Comparison of ENCODE assay signal across 8 cellular contexts in genomic region chr22:41822289-41823057, GRCh38. TPM values are rescaled to one million over a fixed set of nuclear protein-coding genes. Genes with fewer than 3 reads are reported as not detected.
DNase-seq lines count a peak whose midpoint lies in the region; ATAC-seq and TF ChIP-seq lines count a peak whose summit lies in the region.

No MANE protein-coding gene starts in this region.

- H3K4me3 Mint-ChIP-seq in naive thymus-derived CD4-positive, alpha-beta T cell, result no peak overlapping the region

- TF ChIP-seq CTCF in VCaP (conservative IDR thresholded peaks at IDR 0.05) (peak; percentile 73), dorsolateral prefrontal cortex (IDR thresholded peaks at IDR 0.05 in 54 of 56, conservative IDR thresholded peaks at IDR 0.05 in 2 of 56; ENCODE audit: low read depth in 1 of 56, partially characterized antibody in 56 of 56) (peak; percentile 34 to 80 (median 62))

- no peaks in the 10 kb centered on the region for H3K27me3 Mint-ChIP-seq in naive thymus-derived CD4-positive, alpha-beta T cell

- H3K4me3 ChIP-seq in dorsolateral prefrontal cortex, result no peak overlapping the region
- H3K4me3 ChIP-seq in naive thymus-derived CD4-positive, alpha-beta T cell (ENCODE audit: low read length), result no peak overlapping the region

- ATAC-seq in Right ventricle myocardium superior (ENCODE audit: poor library complexity), result peak; percentile 36
- ATAC-seq in naive thymus-derived CD4-positive, alpha-beta T cell, result peak; percentile 87
- ATAC-seq in GM19328 (IDR thresholded peaks at IDR 0.05; ENCODE audit: unreplicated experiment), result no peak

- POLR2A ChIA-PET in naive thymus-derived CD4-positive, alpha-beta T cell (lab: Charles Lee), result interaction anchor here (0.5 to 2.9 kb wide), 4 partner anchors 9 to 630 kb away, joined by 3 to 11 read pairs (median 6); partner anchors contain the start of gene SREBF2

- H3K4me1 Mint-ChIP-seq in naive thymus-derived CD4-positive, alpha-beta T cell, result peaks cover 5 to 33% (median 15%) of the 10 kb centered on the region in 7 donors

- H3K36me3 Mint-ChIP-seq in naive thymus-derived CD4-positive, alpha-beta T cell, result peaks cover 0 to 20% (median 7%) of the 10 kb centered on the region in 5 donors

- H3K9me3 ChIP-seq in naive thymus-derived CD4-positive, alpha-beta T cell (ENCODE audit: control insufficient read depth in 2 of 3, low read length in 3 of 3), result no peaks in the 10 kb centered on the region

- CTCF ChIA-PET in naive thymus-derived CD4-positive, alpha-beta T cell (lab: Charles Lee), result interaction anchor here (0.6 to 1.9 kb wide), 22 partner anchors 8 to 134 kb away, joined by 3 to 15 read pairs (median 3); partner anchors contain the start of genes CENPM, MEI1 and SREBF2

- peaks cover 0 to 1% (median 0%) of the 10 kb centered on the region in 11 donors for H3K9me3 Mint-ChIP-seq in naive thymus-derived CD4-positive, alpha-beta T cell

- intact Hi-C loops in Right ventricle myocardium superior (cut with DNase I) (loop anchor here (1.0 kb wide), 1 partner anchor 119 kb away; no protein-coding TSS in a partner anchor), cardiac septum (cut with DNase I) (loop anchor here (1.0 kb wide), 1 partner anchor 119 kb away; no protein-coding TSS in a partner anchor), dorsolateral prefrontal cortex (cut with DNase I) (loop anchor here (1.0 to 10.0 kb wide), 3 partner anchors 118 to 252 kb away; partner anchors contain the start of genes NAGA (in 1 of the 2), PHETA2 (in 1 of the 2) and SMDT1 (in 1 of the 2))
- intact Hi-C loops in naive thymus-derived CD4-positive, alpha-beta T cell (cut with micrococcal nuclease), result loop anchor here (1.0 to 2.0 kb wide), 6 partner anchors 11 to 614 kb away; partner anchors contain the start of gene SREBF2 (in 1 of the 2)

- DNase-seq in Right ventricle myocardium superior, result no peak
- DNase-seq in cardiac septum (ENCODE audit: low spot score), result no peak
- peak; percentile 37 for DNase-seq in NCI-H1092 (lab: John Stamatoyannopoulos, UW)
- DNase-seq in dorsolateral prefrontal cortex, result no peak
- DNase-seq in naive thymus-derived CD4-positive, alpha-beta T cell, result peak in 8 of 9 donors; percentile 30 to 78 (median 70)
- no peak for DNase-seq in islet precursor cell

- H3K27ac ChIP-seq in VCaP (no peak overlapping the region), dorsolateral prefrontal cortex (no peak overlapping the region)
- H3K27ac ChIP-seq in naive thymus-derived CD4-positive, alpha-beta T cell (ENCODE audit: low read depth, low read length), result peak overlapping the region; percentile 4

- H3K4me1 ChIP-seq in naive thymus-derived CD4-positive, alpha-beta T cell (ENCODE audit: control insufficient read depth in 2 of 2, insufficient read depth in 2 of 2, low read length in 2 of 2), result no peaks in the 10 kb centered on the region

- peaks cover 0 to 25% (median 0%) of the 10 kb centered on the region in 3 experiments for H3K36me3 ChIP-seq in naive thymus-derived CD4-positive, alpha-beta T cell (ENCODE audit: control insufficient read depth in 2 of 3, insufficient read depth in 3 of 3, low read length in 3 of 3)

- no peaks in the 10 kb centered on the region for H3K27me3 ChIP-seq in dorsolateral prefrontal cortex
- no peaks in the 10 kb centered on the region for H3K27me3 ChIP-seq in naive thymus-derived CD4-positive, alpha-beta T cell (ENCODE audit: control insufficient read depth in 2 of 2, insufficient read depth in 2 of 2, low read length in 2 of 2)

- H3K27ac Mint-ChIP-seq in naive thymus-derived CD4-positive, alpha-beta T cell, result peak overlapping the region; percentile 35 to 90 (median 76)

RNA-seq across cellular contexts. Expression of gene SREBF2, which starts 10.4 kb away (rescaled TPM):
- total RNA-seq in Right ventricle myocardium superior (75.2 TPM), cardiac septum (105 TPM), dorsolateral prefrontal cortex (100 to 1,000 TPM; 129 to 246 (median 190) TPM)
- 100 to 1,000 TPM in 3 of 5 experiments, 10 to 100 TPM in 2; 71.5 to 117 (median 101) TPM for total RNA-seq in naive thymus-derived CD4-positive, alpha-beta T cell
- polyA plus RNA-seq in naive thymus-derived CD4-positive, alpha-beta T cell, result 10 to 100 TPM; 17.4 to 21.0 TPM

RNA-seq across cellular contexts. Expression of gene CCDC134, which starts 22.0 kb away (rescaled TPM):
- total RNA-seq in Right ventricle myocardium superior, result 4.0 TPM
- 2.9 TPM for total RNA-seq in cardiac septum
- total RNA-seq in dorsolateral prefrontal cortex, result 10 to 100 TPM in 12 of 120 experiments, 1 to 10 TPM in 108; 4.1 to 13.3 (median 7.8) TPM
- total RNA-seq in naive thymus-derived CD4-positive, alpha-beta T cell, result 10 to 100 TPM; 13.7 to 22.8 (median 18.2) TPM
- polyA plus RNA-seq in naive thymus-derived CD4-positive, alpha-beta T cell, result 1 to 10 TPM; 4.5 to 9.1 TPM

Comparison
In these comparisons a context has a peak if more than half of its experiments do, and no peak if none do; other contexts are left out.
1. DNase-seq: peak in NCI-H1092 (single experiment) and naive thymus-derived CD4-positive, alpha-beta T cell (8 of 9); none in Right ventricle myocardium superior (single experiment), cardiac septum (single experiment), dorsolateral prefrontal cortex (0 of 10) and islet precursor cell (single experiment).